ENCODE assay signal across 14 cellular contexts in genomic region chr10:46551701-46552525, GRCh38. TPM values are rescaled to one million over a fixed set of nuclear protein-coding genes. Genes with fewer than 3 reads are reported as not detected.
A peak's percentile ranks its signal among the peaks of the same experiment; 100 is the strongest.
DNase-seq lines count a peak whose midpoint lies in the region; ATAC-seq and TF ChIP-seq lines count a peak whose summit lies in the region.
"Had no signal": no experiment of that assay in that cellular context is flagged by ENCODE, and none has a peak within 500 bp of the region (broad histone marks: within the 10 kb centered on the region; RNA-seq: fewer than 3 reads in every experiment).

No MANE protein-coding gene starts in this region.

- DNase-seq in natural killer cell treated with Interleukin-12 subunit alpha and Interleukin-12 subunit beta and Interleukin-15 and Interleukin-18, amount 100 ng/mL, for 72 hours (ENCODE audit: low spot score), result peak; percentile 60
- DNase-seq in natural killer cell (no peak), dorsolateral prefrontal cortex (peak in 9 of 10 donors; percentile 9 to 72 (median 32)), mucosa of gallbladder (ENCODE audit: low spot score) (peak; percentile 10), ureter (ENCODE audit: low spot score) (peak; percentile 40), SW 1271 (lab: John Stamatoyannopoulos, UW) (no peak), SHP77 treated with DMSO at 0.1 percent for 48 hours (lab: John Stamatoyannopoulos, UW) (no peak), midbrain (lab: John Stamatoyannopoulos, UW) (no peak)
- DNase-seq: activated naive CD8-positive, alpha-beta T cell treated with anti-CD3 and anti-CD28 coated beads for 36 hours; DMS79; immature natural killer cell; naive B cell; NCI-H1105 had no signal

- ATAC-seq in natural killer cell treated with Interleukin-12 subunit alpha and Interleukin-12 subunit beta and Interleukin-15 and Interleukin-18, amount 100 ng/mL, for 72 hours, result no peak
- no peak for ATAC-seq in natural killer cell
- ATAC-seq: GM12878 had no signal

- H3K4me1 Mint-ChIP-seq in natural killer cell treated with Interleukin-12 subunit alpha and Interleukin-12 subunit beta and Interleukin-15 and Interleukin-18, amount 100 ng/mL, for 72 hours (ENCODE audit: low read depth in 2 of 2), result peaks cover 0 to under 1% of the 10 kb centered on the region in 2 donors
- peaks cover 2 to 7% of the 10 kb centered on the region in 2 donors for H3K4me1 Mint-ChIP-seq in natural killer cell
- H3K4me1 Mint-ChIP-seq: immature natural killer cell had no signal

- peaks cover 0 to 90% (median 36%) of the 10 kb centered on the region in 45 donors for H3K27me3 ChIP-seq in dorsolateral prefrontal cortex

- H3K9me3 Mint-ChIP-seq in natural killer cell treated with Interleukin-12 subunit alpha and Interleukin-12 subunit beta and Interleukin-15 and Interleukin-18, amount 100 ng/mL, for 72 hours, result no peaks in the 10 kb centered on the region
- H3K9me3 Mint-ChIP-seq in natural killer cell, result no peaks in the 10 kb centered on the region
- H3K9me3 Mint-ChIP-seq: activated naive CD8-positive, alpha-beta T cell treated with anti-CD3 and anti-CD28 coated beads for 36 hours; immature natural killer cell; naive B cell had no signal

- intact Hi-C loops in natural killer cell (cut with micrococcal nuclease) (no loop called here), dorsolateral prefrontal cortex (cut with DNase I) (no loop called here)

- no peak overlapping the region for H3K4me3 Mint-ChIP-seq in natural killer cell treated with Interleukin-12 subunit alpha and Interleukin-12 subunit beta and Interleukin-15 and Interleukin-18, amount 100 ng/mL, for 72 hours
- no peak overlapping the region for H3K4me3 Mint-ChIP-seq in natural killer cell
- H3K4me3 Mint-ChIP-seq: activated naive CD8-positive, alpha-beta T cell treated with anti-CD3 and anti-CD28 coated beads for 36 hours; immature natural killer cell; naive B cell had no signal

- H3K4me3 ChIP-seq in dorsolateral prefrontal cortex, result no peak overlapping the region
- H3K4me3 ChIP-seq: GM12878 had no signal

- H3K27ac ChIP-seq in dorsolateral prefrontal cortex, result no peak overlapping the region

- H3K27ac Mint-ChIP-seq in natural killer cell treated with Interleukin-12 subunit alpha and Interleukin-12 subunit beta and Interleukin-15 and Interleukin-18, amount 100 ng/mL, for 72 hours, result no peak overlapping the region
- H3K27ac Mint-ChIP-seq in natural killer cell, result no peak overlapping the region
- H3K27ac Mint-ChIP-seq: activated naive CD8-positive, alpha-beta T cell treated with anti-CD3 and anti-CD28 coated beads for 36 hours; immature natural killer cell; naive B cell had no signal

- H3K27me3 Mint-ChIP-seq in natural killer cell treated with Interleukin-12 subunit alpha and Interleukin-12 subunit beta and Interleukin-15 and Interleukin-18, amount 100 ng/mL, for 72 hours, result peaks cover 0 to 3% of the 10 kb centered on the region in 2 donors
- peaks cover 0 to 7% of the 10 kb centered on the region in 2 donors for H3K27me3 Mint-ChIP-seq in natural killer cell (ENCODE audit: low read depth in 2 of 2)
- H3K27me3 Mint-ChIP-seq: activated naive CD8-positive, alpha-beta T cell treated with anti-CD3 and anti-CD28 coated beads for 36 hours had no signal

- H3K36me3 Mint-ChIP-seq in natural killer cell treated with Interleukin-12 subunit alpha and Interleukin-12 subunit beta and Interleukin-15 and Interleukin-18, amount 100 ng/mL, for 72 hours, result no peaks in the 10 kb centered on the region
- H3K36me3 Mint-ChIP-seq in natural killer cell, result no peaks in the 10 kb centered on the region
- H3K36me3 Mint-ChIP-seq: activated naive CD8-positive, alpha-beta T cell treated with anti-CD3 and anti-CD28 coated beads for 36 hours; immature natural killer cell; naive B cell had no signal

- TF ChIP-seq CTCF in natural killer cell (IDR thresholded peaks at IDR 0.05) (no peak), dorsolateral prefrontal cortex (IDR thresholded peaks at IDR 0.05 in 54 of 56, conservative IDR thresholded peaks at IDR 0.05 in 2 of 56; ENCODE audit: low read depth in 1 of 56, partially characterized antibody in 56 of 56) (no peak)

RNA-seq across cellular contexts. Expression of gene GPRIN2, which starts 4.5 kb away (rescaled TPM):
- not detected for total RNA-seq in natural killer cell treated with Interleukin-12 subunit alpha and Interleukin-12 subunit beta and Interleukin-15 and Interleukin-18, amount 100 ng/mL, for 72 hours
- not detected for total RNA-seq in natural killer cell
- 1 to 10 TPM in 66 of 120 experiments, under 1 TPM in 47, not detected in 7; 0.36 to 2.4 (median 1.1) TPM for total RNA-seq in dorsolateral prefrontal cortex
- total RNA-seq in mucosa of gallbladder, result 14.8 TPM
- 9.4 TPM for total RNA-seq in ureter
- total RNA-seq: activated naive CD8-positive, alpha-beta T cell treated with anti-CD3 and anti-CD28 coated beads for 36 hours had no signal

RNA-seq across cellular contexts. Expression of gene SYT15, which starts 27.0 kb away (rescaled TPM):
- total RNA-seq in natural killer cell treated with Interleukin-12 subunit alpha and Interleukin-12 subunit beta and Interleukin-15 and Interleukin-18, amount 100 ng/mL, for 72 hours, result 1 to 10 TPM in 1 of 2 donors, under 1 TPM in 1; 0.81 to 1.9 TPM
- total RNA-seq in natural killer cell, result 1 to 10 TPM in 2 of 3 donors, under 1 TPM in 1; 1.00 to 2.0 (median 1.1) TPM
- total RNA-seq in dorsolateral prefrontal cortex, result 10 to 100 TPM in 6 of 120 experiments, 1 to 10 TPM in 113, under 1 TPM in 1; 0.59 to 12.7 (median 5.1) TPM
- total RNA-seq in mucosa of gallbladder, result 1.4 TPM
- 10.4 TPM for total RNA-seq in ureter

Comparison
In these comparisons a context has a peak if more than half of its experiments do, and no peak if none do; other contexts are left out.
1. DNase-seq: peak in natural killer cell treated with Interleukin-12 subunit alpha and Interleukin-12 subunit beta and Interleukin-15 and Interleukin-18, amount 100 ng/mL, for 72 hours (single experiment), dorsolateral prefrontal cortex (9 of 10), mucosa of gallbladder (single experiment) and ureter (single experiment); none in natural killer cell (single experiment), SW 1271 (0 of 2), SHP77 treated with DMSO at 0.1 percent for 48 hours (single experiment) and midbrain (single experiment).